ENCODE assay signal across 20 cellular contexts in the genomic region with DNA sequence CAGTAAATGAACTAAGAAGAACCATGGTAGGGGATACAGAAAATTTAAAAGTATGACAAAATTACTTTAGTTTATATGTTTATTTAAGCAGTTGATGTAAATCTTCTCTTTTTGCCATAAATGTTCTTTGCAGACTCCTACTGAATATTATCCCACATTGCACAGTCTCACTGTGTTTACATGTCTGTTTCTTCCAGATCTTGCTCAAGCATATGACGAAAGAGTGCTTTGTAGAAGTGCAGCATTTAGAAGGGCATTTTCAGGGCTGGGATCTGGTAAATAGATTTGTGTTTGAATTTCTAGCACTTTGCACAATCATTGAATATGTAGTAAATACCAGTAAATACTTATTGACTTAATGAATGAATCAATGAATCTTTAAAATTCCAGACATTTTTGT.
DNase-seq lines count a peak whose midpoint lies in the region; ATAC-seq and TF ChIP-seq lines count a peak whose summit lies in the region.
"Had no signal": no experiment of that assay in that cellular context is flagged by ENCODE, and none has a peak within 500 bp of the region (broad histone marks: within the 10 kb centered on the region; RNA-seq: fewer than 3 reads in every experiment).

No MANE protein-coding gene starts in this region.

- H3K9me3 ChIP-seq in hepatocyte (ENCODE audit: low read depth) (no peaks in the 10 kb centered on the region), smooth muscle cell (replicated peaks; ENCODE audit: low read depth) (no peaks in the 10 kb centered on the region)
- H3K9me3 ChIP-seq: BLaER1, Caco-2 had no signal

- peaks cover 6% of the 10 kb centered on the region for H3K4me1 ChIP-seq in hepatocyte (ENCODE audit: insufficient read depth)
- H3K4me1 ChIP-seq in smooth muscle cell (ENCODE audit: low read depth) = peaks cover 22% of the 10 kb centered on the region
- H3K4me1 ChIP-seq: BLaER1, Caco-2 had no signal

- 67% methylated on average over 1 of the region's 1 CpG for WGBS in hepatocyte (ENCODE audit: low lambda C conversion rate, missing lambda C conversion rate)
- 29% methylated on average over 1 of the region's 1 CpG for WGBS in smooth muscle cell (ENCODE audit: low lambda C conversion rate)

- DNase-seq in HuH-7 (ENCODE audit: low spot score) (peak; percentile 17), hepatocyte (ENCODE audit: low spot score) (peak; percentile 8), renal cortical epithelial cell (ENCODE audit: low read depth) (peak; percentile 4), smooth muscle cell (lab: John Stamatoyannopoulos, UW; ENCODE audit: unreplicated experiment) (no peak), DMS79 treated with DMSO at 0.1 percent for 48 hours (lab: John Stamatoyannopoulos, UW) (no peak), NCI-H82 treated with DMSO at 0.1 percent for 48 hours (lab: John Stamatoyannopoulos, UW; ENCODE audit: unreplicated experiment) (no peak)
- DNase-seq: Caco-2; CD4-positive, CD25-positive, alpha-beta regulatory T cell; CD8-positive, alpha-beta T cell; DMS153; EL; GDM1; H9 had no signal

- peak overlapping the region; percentile 37 for H3K27ac ChIP-seq in hepatocyte
- H3K27ac ChIP-seq in smooth muscle cell (ENCODE audit: low read depth) = peak overlapping the region; percentile 43
- H3K27ac ChIP-seq: 22Rv1, BLaER1, C4-2B had no signal

- ATAC-seq in HG02885 (IDR thresholded peaks at IDR 0.05; ENCODE audit: poor library complexity, unreplicated experiment) = no peak
- ATAC-seq: CD8-positive, alpha-beta T cell; GM12878; GM23338; HCT116 had no signal

- H3K9ac ChIP-seq in smooth muscle cell (ENCODE audit: low read depth) = no peak overlapping the region
- H3K9ac ChIP-seq: BLaER1 had no signal

- TF ChIP-seq CTCF in hepatocyte (IDR thresholded peaks at IDR 0.05; ENCODE audit: poor library complexity) (no peak), smooth muscle cell (IDR thresholded peaks at IDR 0.05; ENCODE audit: borderline replicate concordance, insufficient read depth, poor library complexity, severe bottlenecking) (no peak)

- H3F3A ChIP-seq in smooth muscle cell (ENCODE audit: low read depth) = no peaks in the 10 kb centered on the region

- H2AFZ ChIP-seq in hepatocyte = no peak overlapping the region
- H2AFZ ChIP-seq in smooth muscle cell (ENCODE audit: low read depth) = peak overlapping the region; percentile 50
- H2AFZ ChIP-seq: GM23338 had no signal

- no peaks in the 10 kb centered on the region for H4K20me1 ChIP-seq in hepatocyte (ENCODE audit: insufficient read depth, poor library complexity, severe bottlenecking)
- H4K20me1 ChIP-seq in smooth muscle cell (ENCODE audit: low read depth) = no peaks in the 10 kb centered on the region
- H4K20me1 ChIP-seq: BLaER1 had no signal

- H3K4me2 ChIP-seq in hepatocyte (peak overlapping the region; percentile 41), smooth muscle cell (peak overlapping the region; percentile 52)
- H3K4me2 ChIP-seq: BLaER1, GM23338 had no signal

- H3K36me3 ChIP-seq in hepatocyte (replicated peaks; ENCODE audit: insufficient read depth, low read depth) (no peaks in the 10 kb centered on the region), smooth muscle cell (ENCODE audit: low read depth) (no peaks in the 10 kb centered on the region)
- H3K36me3 ChIP-seq: BLaER1 had no signal

- H3K9me2 ChIP-seq in hepatocyte (replicated peaks; ENCODE audit: insufficient read depth) = no peaks in the 10 kb centered on the region

- H3K27me3 ChIP-seq in hepatocyte (no peaks in the 10 kb centered on the region), smooth muscle cell (ENCODE audit: low read depth) (no peaks in the 10 kb centered on the region)
- H3K27me3 ChIP-seq: BLaER1 had no signal

- no peaks in the 10 kb centered on the region for H3K79me2 ChIP-seq in hepatocyte
- no peaks in the 10 kb centered on the region for H3K79me2 ChIP-seq in smooth muscle cell (ENCODE audit: low read depth)

- H3K4me3 ChIP-seq in hepatocyte (no peak overlapping the region), smooth muscle cell (peak overlapping the region; percentile 5)
- H3K4me3 ChIP-seq: BLaER1, GM12878, GM23338 had no signal

Comparison
In these comparisons a context has a peak if more than half of its experiments do, and no peak if none do; other contexts are left out.
1. DNase-seq: peak in HuH-7 (single experiment), hepatocyte (single experiment) and renal cortical epithelial cell (single experiment); none in smooth muscle cell (single experiment), DMS79 treated with DMSO at 0.1 percent for 48 hours (single experiment) and NCI-H82 treated with DMSO at 0.1 percent for 48 hours (single experiment).